In the genomic region with DNA sequence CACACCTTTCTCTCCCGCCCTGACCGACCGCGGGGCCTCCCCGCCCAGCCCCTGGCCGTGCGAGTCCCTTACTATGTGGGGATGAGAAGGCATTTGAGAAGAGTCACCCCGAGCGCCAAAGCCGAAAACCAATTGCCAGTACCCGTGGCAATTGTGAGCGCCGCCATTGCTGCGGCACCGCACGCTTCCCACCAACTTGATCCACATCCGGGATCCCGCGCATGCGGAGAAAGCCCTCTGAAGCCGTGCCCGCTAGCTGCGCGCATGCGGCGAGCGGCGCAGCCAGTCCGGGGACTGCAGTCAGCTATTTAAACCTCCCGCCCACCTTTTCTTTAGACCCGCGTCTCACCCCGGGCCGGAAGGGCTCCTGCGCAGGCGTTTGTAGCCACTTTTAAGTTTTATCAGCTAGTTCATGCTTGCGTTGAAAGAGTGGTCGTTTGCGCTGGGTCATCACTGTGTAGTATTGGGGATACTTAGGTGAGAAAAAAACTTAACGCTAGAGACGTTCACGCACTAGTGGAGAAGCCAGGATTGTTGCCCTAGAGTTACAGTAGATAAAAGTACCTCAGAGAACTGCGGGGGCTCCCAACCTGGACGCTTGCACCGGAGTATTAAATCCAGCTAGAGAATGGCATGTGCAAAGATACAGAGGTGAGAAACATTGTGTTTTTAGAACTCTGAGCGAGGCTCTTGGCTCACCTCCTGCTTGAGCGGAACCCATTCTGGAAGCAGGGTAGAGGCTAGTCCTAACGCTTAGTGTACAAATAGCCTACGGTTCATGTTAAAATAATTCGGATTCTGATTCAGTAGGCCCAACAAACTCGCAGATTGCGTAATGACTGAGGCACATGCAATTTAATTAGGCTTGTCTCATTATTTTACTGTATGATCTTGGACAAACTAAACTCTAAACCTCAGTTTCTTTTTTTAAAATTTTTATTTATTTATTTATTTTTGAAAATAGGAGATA, we compare ENCODE assay signal across 8 cellular contexts. TPM values are rescaled to one million over a fixed set of nuclear protein-coding genes. Genes with fewer than 3 reads are reported as not detected.
DNase-seq lines count a peak whose midpoint lies in the region; ATAC-seq, FAIRE-seq and TF ChIP-seq lines count a peak whose summit lies in the region.

A gene (minus strand): TSS at position 205 of the 970 bp plus-strand sequence. CDS start 38 bp downstream, at position 167.

- H3K9ac ChIP-seq in OCI-LY3 (ENCODE audit: low read length) (peak within 1 kb of the TSS; percentile 90), endothelial cell of umbilical vein (replicated peaks; ENCODE audit: extremely low read depth, insufficient read depth, low read length) (peak within 1 kb of the TSS; percentile 87)

- H2AFZ ChIP-seq in OCI-LY3 (ENCODE audit: low read depth, low read length): peak within 1 kb of the TSS; percentile 77
- H2AFZ ChIP-seq in endothelial cell of umbilical vein (ENCODE audit: low read depth, low read length): peak within 1 kb of the TSS; percentile 97

- TF ChIP-seq CTCF in OCI-LY3 (IDR thresholded peaks at IDR 0.05; ENCODE audit: low read depth, low read length) (no peak), endothelial cell of umbilical vein (IDR thresholded peaks at IDR 0.05; ENCODE audit: extremely low read depth in 1 of 2, insufficient read depth in 1 of 2, low read depth in 1 of 2, low read length in 2 of 2) (no peak)

- H3K27ac ChIP-seq in OCI-LY3 (ENCODE audit: low read length) (peak within 1 kb of the TSS; percentile 70), endothelial cell of umbilical vein (ENCODE audit: insufficient read depth, low read depth, low read length) (peak within 1 kb of the TSS; percentile 60)

- ATAC-seq in GM21515 (IDR thresholded peaks at IDR 0.05; ENCODE audit: unreplicated experiment): peak; percentile 89

- H3K4me1 ChIP-seq in OCI-LY3 (ENCODE audit: low read length) (peaks cover 25% of the 10 kb centered on the region), endothelial cell of umbilical vein (ENCODE audit: control insufficient read depth, extremely low read depth, insufficient read depth, low read length) (peaks cover 15% of the 10 kb centered on the region), mononuclear cell (ENCODE audit: insufficient read depth, low read length) (peaks cover 32% of the 10 kb centered on the region)

- DNase-seq in D341Med (ENCODE audit: low spot score) (peak; percentile 99), HuH-7 (ENCODE audit: low spot score) (peak; percentile 93), activated T-cell treated with anti-CD3 and anti-CD28 coated beads for 1 hour (ENCODE audit: low read depth) (peak; percentile 96), endothelial cell of umbilical vein (ENCODE audit: low read depth, low spot score) (peak; percentile 99)
- peak; percentile 92 to 97 for DNase-seq in stimulated activated CD8-positive, alpha-beta memory T cell treated with anti-CD3 and anti-CD28 coated beads, Interleukin-4, amount 100 ng/mL, for 1 hour (ENCODE audit: low read depth in 2 of 2, low spot score in 1 of 2)

- peaks cover 29% of the 10 kb centered on the region for H3K36me3 ChIP-seq in OCI-LY3 (replicated peaks; ENCODE audit: low read depth, low read length)
- H3K36me3 ChIP-seq in endothelial cell of umbilical vein (ENCODE audit: control insufficient read depth in 2 of 2, extremely low read depth in 1 of 2, insufficient read depth in 2 of 2, low read length in 2 of 2): no peaks in the 10 kb centered on the region

- peak; percentile 90 for FAIRE-seq in endothelial cell of umbilical vein (lab: Jason Lieb, UNC)

- POLR2A ChIA-PET in endothelial cell of umbilical vein (lab: Charles Lee): interaction anchor here (0.8 to 1.9 kb wide), 3 partner anchors 9 to 49 kb away, joined by 3 to 6 read pairs (median 5); a partner anchor contains a TSS

- H3K9me1 ChIP-seq in endothelial cell of umbilical vein (replicated peaks; ENCODE audit: control insufficient read depth, extremely low read depth, insufficient read depth, low read length): no peaks in the 10 kb centered on the region

- H3K4me3 ChIP-seq in OCI-LY3 (ENCODE audit: low read length) (peak within 1 kb of the TSS; percentile 89), endothelial cell of umbilical vein (replicated peaks in 1 of 3; ENCODE audit: insufficient read depth in 1 of 3, low read depth in 1 of 3, low read length in 3 of 3) (peak within 1 kb of the TSS; percentile 52 to 84 (median 69)), mononuclear cell (ENCODE audit: low read length) (peak within 1 kb of the TSS; percentile 62)

- CTCF ChIA-PET in endothelial cell of umbilical vein (lab: Charles Lee): interaction anchor here (0.9 to 2.5 kb wide), 6 partner anchors 8 to 425 kb away, joined by 3 to 14 read pairs (median 4); a partner anchor contains a TSS

- no peaks in the 10 kb centered on the region for H3K9me3 ChIP-seq in OCI-LY3 (ENCODE audit: insufficient read depth, low read length)
- H3K9me3 ChIP-seq in endothelial cell of umbilical vein (replicated peaks; ENCODE audit: control insufficient read depth, insufficient read depth, low read length): no peaks in the 10 kb centered on the region
- H3K9me3 ChIP-seq in mononuclear cell (ENCODE audit: low read depth, low read length): no peaks in the 10 kb centered on the region

- intact Hi-C loops in endothelial cell of umbilical vein (cut with micrococcal nuclease): loop anchor here (1.0 to 5.0 kb wide), 5 partner anchors 49 to 423 kb away; a partner anchor contains a TSS

- H3K4me2 ChIP-seq in OCI-LY3 (ENCODE audit: low read length) (peak within 1 kb of the TSS; percentile 90), endothelial cell of umbilical vein (ENCODE audit: insufficient read depth, low read length) (peak within 1 kb of the TSS; percentile 83)

- H3K27me3 ChIP-seq in OCI-LY3 (ENCODE audit: low read depth, low read length) (no peaks in the 10 kb centered on the region), endothelial cell of umbilical vein (ENCODE audit: control insufficient read depth in 2 of 2, insufficient read depth in 2 of 2, low read length in 2 of 2) (no peaks in the 10 kb centered on the region), mononuclear cell (ENCODE audit: insufficient read depth, low read length) (no peaks in the 10 kb centered on the region)

- H4K20me1 ChIP-seq in OCI-LY3 (ENCODE audit: insufficient read depth, low read length): no peaks in the 10 kb centered on the region
- H4K20me1 ChIP-seq in endothelial cell of umbilical vein (replicated peaks; ENCODE audit: control insufficient read depth, extremely low read depth, insufficient read depth, low read length): no peaks in the 10 kb centered on the region

- peak; percentile 89 for TF ChIP-seq POLR2A in endothelial cell of umbilical vein (IDR thresholded peaks at IDR 0.05; ENCODE audit: low read depth, low read length)

- BruUV-seq in endothelial cell of umbilical vein (replicated peaks; lab: Mats Ljungman, UMichigan): TSS peak; percentile 69

- dilution Hi-C loops in endothelial cell of umbilical vein (cut with MboI; ENCODE audit: extremely low pct_ligation_motif_present, low sequenced_read_pairs): no loop called here

- H3K79me2 ChIP-seq in OCI-LY3 (ENCODE audit: low read length) (peaks cover 63% of the 10 kb centered on the region), endothelial cell of umbilical vein (ENCODE audit: control insufficient read depth, insufficient read depth, low read length) (peaks cover 7% of the 10 kb centered on the region)

TF ChIP-seq in endothelial cell of umbilical vein, 7 proteins besides CTCF, POLR2A, EP300 and RAD21:
- TF ChIP-seq, protein P1, sequence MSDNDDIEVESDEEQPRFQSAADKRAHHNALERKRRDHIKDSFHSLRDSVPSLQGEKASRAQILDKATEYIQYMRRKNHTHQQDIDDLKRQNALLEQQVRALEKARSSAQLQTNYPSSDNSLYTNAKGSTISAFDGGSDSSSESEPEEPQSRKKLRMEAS (IDR thresholded peaks at IDR 0.05; ENCODE audit: insufficient read depth, insufficient read length): peak; percentile 91
- no peak for TF ChIP-seq JUN (IDR thresholded peaks at IDR 0.05; ENCODE audit: borderline replicate concordance, insufficient read depth, insufficient read length, low read depth)
- peak; percentile 30 for TF ChIP-seq MYC (IDR thresholded peaks at IDR 0.05; ENCODE audit: low read depth, low read length)
- peak; percentile 89 for TF ChIP-seq POLR2AphosphoS5 (IDR thresholded peaks at IDR 0.05; ENCODE audit: insufficient read depth, low read depth, low read length)

RNA-seq across cellular contexts. Expression of the gene that starts here (rescaled TPM):
- total RNA-seq in endothelial cell of umbilical vein: 38.1 and 43.9 TPM in 2 replicates
- 35.2 and 48.2 TPM in 2 replicates for polyA plus RNA-seq in endothelial cell of umbilical vein
- 31.7 and 31.8 TPM in 2 replicates for polyA plus RNA-seq in endothelial cell of umbilical vein (2011; cell fraction: cytosol; rRNA removed)
- 37.9 and 48.0 TPM in 2 replicates for polyA plus RNA-seq in endothelial cell of umbilical vein (2011; cell fraction: nucleus; rRNA removed)
- polyA plus RNA-seq in endothelial cell of umbilical vein (2012): 29.1 and 39.5 TPM in 2 replicates
- polyA minus RNA-seq in endothelial cell of umbilical vein: 65.5 and 68.3 TPM in 2 replicates
- 48.7 TPM for polyA minus RNA-seq in endothelial cell of umbilical vein (2011; cell fraction: cytosol; rRNA and poly(A)+ RNA removed)
- polyA minus RNA-seq in endothelial cell of umbilical vein (2011; cell fraction: nucleus; rRNA and poly(A)+ RNA removed): 25.1 and 46.2 TPM in 2 replicates
- total RNA-seq in mononuclear cell: 17.1 TPM

Comparison
In these comparisons a context has a peak if more than half of its experiments do, and no peak if none do; other contexts are left out.
1. Peak in every context shown above with its lines: DNase-seq, ATAC-seq, H3K4me3 ChIP-seq and H3K27ac ChIP-seq.